In genomic region chr15:73988075-73988969, GRCh38 we compare ENCODE assay signal across 11 cellular contexts. TPM values are rescaled to one million over a fixed set of nuclear protein-coding genes. Genes with fewer than 3 reads are reported as not detected.
DNase-seq lines count a peak whose midpoint lies in the region; ATAC-seq, FAIRE-seq and TF ChIP-seq lines count a peak whose summit lies in the region.
"Had no signal": no experiment of that assay in that cellular context is flagged by ENCODE, and none has a peak within 500 bp of the region (broad histone marks: within the 10 kb centered on the region; RNA-seq: fewer than 3 reads in every experiment).

No MANE protein-coding gene starts in this region.

- no peak for TF ChIP-seq CTCF in activated B cell treated with CpG ODN at 0.5 μM for 24 hours (IDR thresholded peaks at IDR 0.05)
- TF ChIP-seq CTCF in keratinocyte (optimal IDR thresholded peaks at IDR 0.05 in 1 of 3, IDR thresholded peaks at IDR 0.05 in 1 of 3, conservative IDR thresholded peaks at IDR 0.05 in 1 of 3; ENCODE audit: extremely low read depth in 1 of 3, insufficient read depth in 2 of 3, low read length in 3 of 3): no peak
- TF ChIP-seq CTCF in suprapubic skin (IDR thresholded peaks at IDR 0.05): no peak

- peak; percentile 86 for FAIRE-seq in keratinocyte (lab: Jason Lieb, UNC)

- H3K9ac ChIP-seq in keratinocyte (ENCODE audit: control insufficient read depth, extremely low read depth, insufficient read depth, low read length): peak overlapping the region; percentile 60

- no peak for TF ChIP-seq POLR2A in suprapubic skin (IDR thresholded peaks at IDR 0.05)

- intact Hi-C loops in activated B cell treated with CpG ODN at 0.5 μM for 24 hours (cut with micrococcal nuclease): no loop called here

- CTCF ChIA-PET in activated B cell treated with CpG ODN at 0.5 μM for 24 hours (lab: Charles Lee): interaction anchor here (1.1 to 2.3 kb wide), 2 partner anchors 15 to 16 kb away, joined by 4 to 9 read pairs; no protein-coding TSS in a partner anchor

- no peaks in the 10 kb centered on the region for H3K9me3 ChIP-seq in keratinocyte (ENCODE audit: control insufficient read depth, low read depth, low read length)
- no peaks in the 10 kb centered on the region for H3K9me3 ChIP-seq in suprapubic skin

- TF ChIP-seq EP300 in suprapubic skin (IDR thresholded peaks at IDR 0.05): no peak

- H3K4me1 ChIP-seq in keratinocyte (ENCODE audit: control insufficient read depth, extremely low read depth, insufficient read depth, low read length) (peaks cover 80% of the 10 kb centered on the region), suprapubic skin (peaks cover 94% of the 10 kb centered on the region)

- no peaks in the 10 kb centered on the region for H4K20me1 ChIP-seq in keratinocyte (ENCODE audit: control insufficient read depth, extremely low read depth, insufficient read depth, low read length)

- DNase-seq in activated B cell treated with CpG ODN at 0.5 μM for 24 hours (no peak), keratinocyte (ENCODE audit: low read depth, low spot score) (no peak), suprapubic skin (ENCODE audit: low spot score in 2 of 2) (no peak), hypothalamus (lab: John Stamatoyannopoulos, UW) (no peak)
- DNase-seq in activated T-cell treated with anti-CD3 and anti-CD28 coated beads, Interleukin-2, amount 50 U/mL, for 1 hour: no peak
- DNase-seq: activated CD8-positive, alpha-beta memory T cell treated with anti-CD3 and anti-CD28 coated beads for 24 hours; head of caudate nucleus; SIG-M5 had no signal

- no peaks in the 10 kb centered on the region for H3K9me3 Mint-ChIP-seq in activated B cell treated with CpG ODN at 0.5 μM for 24 hours
- H3K9me3 Mint-ChIP-seq: neural crest cell had no signal

- no peaks in the 10 kb centered on the region for H3K27me3 Mint-ChIP-seq in activated B cell treated with CpG ODN at 0.5 μM for 24 hours

- H3K27me3 ChIP-seq in keratinocyte (ENCODE audit: control insufficient read depth, extremely low read depth, insufficient read depth, low read length): no peaks in the 10 kb centered on the region
- no peaks in the 10 kb centered on the region for H3K27me3 ChIP-seq in suprapubic skin

- WGBS in suprapubic skin: 80% methylated on average over 16 of the region's 18 CpGs

- peaks cover 66% of the 10 kb centered on the region for H3K4me1 Mint-ChIP-seq in activated B cell treated with CpG ODN at 0.5 μM for 24 hours

- no peaks in the 10 kb centered on the region for H3K79me2 ChIP-seq in keratinocyte (ENCODE audit: control insufficient read depth, insufficient read depth, low read length)

- H3K36me3 ChIP-seq in keratinocyte (ENCODE audit: control insufficient read depth in 2 of 2, extremely low read depth in 1 of 2, insufficient read depth in 2 of 2, low read length in 2 of 2) (peaks cover 0 to 4% of the 10 kb centered on the region in 2 experiments), suprapubic skin (peaks cover 11% of the 10 kb centered on the region)

- peaks cover 5% of the 10 kb centered on the region for H3K36me3 Mint-ChIP-seq in activated B cell treated with CpG ODN at 0.5 μM for 24 hours (ENCODE audit: low read depth)

- no peak overlapping the region for H2AFZ ChIP-seq in keratinocyte (ENCODE audit: control insufficient read depth, low read length)

- dilution Hi-C loops in keratinocyte (cut with MboI; ENCODE audit: extremely low pct_ligation_motif_present, low sequenced_read_pairs): no loop called here

- H3K4me2 ChIP-seq in keratinocyte (ENCODE audit: control insufficient read depth, extremely low read depth, insufficient read depth, low read depth, low read length): peak overlapping the region; percentile 49

- no peak overlapping the region for H3K4me3 Mint-ChIP-seq in activated B cell treated with CpG ODN at 0.5 μM for 24 hours
- H3K4me3 Mint-ChIP-seq: neural crest cell had no signal

- no peaks in the 10 kb centered on the region for H3K9me1 ChIP-seq in keratinocyte (ENCODE audit: control insufficient read depth, extremely low read depth, insufficient read depth, low read length)

- peak overlapping the region; percentile 83 for H3K27ac ChIP-seq in keratinocyte (ENCODE audit: control insufficient read depth, insufficient read depth, low read length)
- peak overlapping the region; percentile 57 for H3K27ac ChIP-seq in suprapubic skin

- H3K4me3 ChIP-seq in keratinocyte (ENCODE audit: control insufficient read depth in 2 of 3, extremely low read depth in 1 of 3, insufficient read depth in 2 of 3, low read depth in 1 of 3, low read length in 3 of 3) (peak overlapping the region in 1 of 3 experiments; percentile 3), suprapubic skin (no peak overlapping the region)

- peak overlapping the region; percentile 68 for H3K27ac Mint-ChIP-seq in activated B cell treated with CpG ODN at 0.5 μM for 24 hours

- ATAC-seq in GM18868 (IDR thresholded peaks at IDR 0.05; ENCODE audit: unreplicated experiment) (peak; percentile 42), activated B cell treated with CpG ODN at 0.5 μM for 24 hours (ENCODE audit: low read depth) (peak; percentile 34), HG02938 (IDR thresholded peaks at IDR 0.05; ENCODE audit: unreplicated experiment) (no peak)

- POLR2A ChIA-PET in activated B cell treated with CpG ODN at 0.5 μM for 24 hours (lab: Charles Lee): interaction anchor here (0.6 kb wide), 1 partner anchor 447 kb away, joined by 3 read pairs; no protein-coding TSS in a partner anchor

RNA-seq across cellular contexts. Expression of gene STOML1, which starts 3.8 kb away (rescaled TPM):
- total RNA-seq in activated B cell treated with CpG ODN at 0.5 μM for 24 hours: 8.9 and 10.6 TPM in 2 replicates
- 7.0 to 12.9 TPM (median 9.4 TPM) in 3 replicates for polyA plus RNA-seq in keratinocyte
- polyA plus RNA-seq in keratinocyte (2011; ENCODE audit: low read depth): 1.9 TPM
- 3.8 and 10.0 TPM in 2 replicates for polyA plus RNA-seq in keratinocyte (2011; cell fraction: cytosol; rRNA removed)
- 14.0 and 17.0 TPM in 2 replicates for polyA plus RNA-seq in keratinocyte (2011; cell fraction: nucleus; rRNA removed)
- 6.7 and 12.2 TPM in 2 replicates for polyA plus RNA-seq in keratinocyte (2012; ENCODE audit: low replicate concordance)
- 5.5 to 11.7 TPM (median 8.4 TPM) in 3 replicates for polyA minus RNA-seq in keratinocyte
- 14.6 TPM for polyA minus RNA-seq in keratinocyte (2011; cell fraction: cytosol; rRNA and poly(A)+ RNA removed)
- polyA minus RNA-seq in keratinocyte (2011; cell fraction: nucleus; rRNA and poly(A)+ RNA removed): 10.2 and 12.7 TPM in 2 replicates
- 10 to 100 TPM in 3 of 4 donors, 1 to 10 TPM in 1; 9.7 to 25.3 (median 10.7) TPM for total RNA-seq in suprapubic skin

RNA-seq across cellular contexts. Expression of gene PML, which starts 6.2 kb away (rescaled TPM):
- total RNA-seq in activated B cell treated with CpG ODN at 0.5 μM for 24 hours (58.1 and 62.4 TPM in 2 replicates), suprapubic skin (100 to 1,000 TPM in 1 of 4 donors, 10 to 100 TPM in 3; 59.2 to 111 (median 82.5) TPM)
- polyA plus RNA-seq in keratinocyte: 20.5 to 44.3 TPM (median 24.9 TPM) in 3 replicates
- 27.9 TPM for polyA plus RNA-seq in keratinocyte (2011; ENCODE audit: low read depth)
- polyA plus RNA-seq in keratinocyte (2011; cell fraction: cytosol; rRNA removed): 22.0 and 44.7 TPM in 2 replicates
- polyA plus RNA-seq in keratinocyte (2011; cell fraction: nucleus; rRNA removed): 81.8 and 110 TPM in 2 replicates
- polyA plus RNA-seq in keratinocyte (2012; ENCODE audit: low replicate concordance): 29.6 and 110 TPM in 2 replicates
- polyA minus RNA-seq in keratinocyte: 42.4 to 149 TPM (median 45.8 TPM) in 3 replicates
- polyA minus RNA-seq in keratinocyte (2011; cell fraction: cytosol; rRNA and poly(A)+ RNA removed): 112 TPM
- polyA minus RNA-seq in keratinocyte (2011; cell fraction: nucleus; rRNA and poly(A)+ RNA removed): 87.6 and 115 TPM in 2 replicates
